Comparison of ENCODE assay signal across 8 cellular contexts in genomic region chr6:36907781-36908180, GRCh38. TPM values are rescaled to one million over a fixed set of nuclear protein-coding genes. Genes with fewer than 3 reads are reported as not detected.
A peak's percentile ranks its signal among the peaks of the same experiment; 100 is the strongest.
DNase-seq lines count a peak whose midpoint lies in the region; ATAC-seq and TF ChIP-seq lines count a peak whose summit lies in the region.

No MANE protein-coding gene starts in this region.

- ATAC-seq in WTC11 (peak; percentile 46; the same call in 1 of the 2 replicates), Right ventricle myocardium inferior (peak; percentile 86), HG03159 (IDR thresholded peaks at IDR 0.05; ENCODE audit: unreplicated experiment) (no peak)

- intact Hi-C loops in Right ventricle myocardium inferior (cut with DNase I) = loop anchor here (5.0 kb wide), 1 partner anchor 65 kb away; no protein-coding TSS in a partner anchor

- peaks cover 2% of the 10 kb centered on the region for H3K36me3 ChIP-seq in rectal smooth muscle tissue (ENCODE audit: control insufficient read depth, insufficient read depth, low read length)

- no peak overlapping the region for H3K4me3 ChIP-seq in rectal smooth muscle tissue (ENCODE audit: low read length)

- CTCF ChIA-PET in WTC11 (lab: Charles Lee) = interaction anchor here (0.6 to 1.5 kb wide), 2 partner anchors 18 to 23 kb away, joined by 3 to 4 read pairs; no protein-coding TSS in a partner anchor

- TF ChIP-seq CTCF in WTC11 (IDR thresholded peaks at IDR 0.05) = no peak

- peaks cover 27% of the 10 kb centered on the region for H3K4me1 ChIP-seq in rectal smooth muscle tissue (ENCODE audit: control insufficient read depth, insufficient read depth, low read length)

- no peaks in the 10 kb centered on the region for H3K4me1 Mint-ChIP-seq in WTC11

- H3K4me3 Mint-ChIP-seq in WTC11 = no peak overlapping the region

- no peaks in the 10 kb centered on the region for H3K27me3 Mint-ChIP-seq in WTC11 (ENCODE audit: low read depth)

- no peaks in the 10 kb centered on the region for H3K9me3 Mint-ChIP-seq in WTC11

- POLR2A ChIA-PET in WTC11 (lab: Charles Lee) = no interaction called here

- no peaks in the 10 kb centered on the region for H3K27me3 ChIP-seq in rectal smooth muscle tissue (ENCODE audit: control insufficient read depth, insufficient read depth, low read length)

- H3K27ac Mint-ChIP-seq in WTC11 = no peak overlapping the region

- peak overlapping the region; percentile 56 for H3K27ac ChIP-seq in rectal smooth muscle tissue (ENCODE audit: low read depth, low read length)

- peaks cover 2% of the 10 kb centered on the region; the same call in 1 of the 2 replicates for H3K36me3 Mint-ChIP-seq in WTC11

- no peak overlapping the region for H3K9ac ChIP-seq in rectal smooth muscle tissue (ENCODE audit: low read length)

- peak; percentile 40 for DNase-seq in DMS 273 treated with DMSO at 0.1 percent for 48 hours (lab: John Stamatoyannopoulos, UW)
- no peak for DNase-seq in WTC11 (ENCODE audit: low spot score)
- DNase-seq in Right ventricle myocardium inferior (ENCODE audit: missing footprints) = peak; percentile 74
- no peak for DNase-seq in NCI-H2107 treated with DMSO at 0.1 percent for 48 hours (lab: John Stamatoyannopoulos, UW; ENCODE audit: unreplicated experiment)
- DNase-seq in NCI-H146 treated with DMSO at 0.1 percent for 48 hours (lab: John Stamatoyannopoulos, UW; ENCODE audit: unreplicated experiment) = no peak
- DNase-seq in mesenteric fat pad (ENCODE audit: low spot score) = no peak

TF ChIP-seq in WTC11, 78 proteins besides CTCF, POLR2A, EP300 and RAD21:
- TF ChIP-seq TP53 (CRISPR knock-in tag; IDR thresholded peaks at IDR 0.05) (no peak), CREM (CRISPR knock-in tag; IDR thresholded peaks at IDR 0.05) (no peak), HMGA2 (CRISPR knock-in tag; IDR thresholded peaks at IDR 0.05) (no peak)

RNA-seq across cellular contexts. Expression of gene C6orf89, which starts 22.0 kb away (rescaled TPM):
- total RNA-seq in WTC11 (2021) (13.2 to 15.6 TPM (median 15.0 TPM) in 3 replicates), Right ventricle myocardium inferior (79.4 TPM), mesenteric fat pad (61.6 TPM)

RNA-seq across cellular contexts. Expression of gene PPIL1, which starts 33.2 kb away (rescaled TPM):
- total RNA-seq in WTC11 (2021) (64.2 to 69.8 TPM (median 66.6 TPM) in 3 replicates), Right ventricle myocardium inferior (70.1 TPM), mesenteric fat pad (21.2 TPM)

RNA-seq across cellular contexts. Expression of gene PI16, which starts 46.8 kb away (rescaled TPM):
- total RNA-seq in WTC11 (2021) = 0.09 to 0.17 TPM in 2 of 3 replicates, not detected in the other
- total RNA-seq in Right ventricle myocardium inferior = 15.1 TPM
- total RNA-seq in mesenteric fat pad = 22.5 TPM

Comparison
In these comparisons a context has a peak if more than half of its experiments do, and no peak if none do; other contexts are left out.
1. DNase-seq: peak in DMS 273 treated with DMSO at 0.1 percent for 48 hours (single experiment) and Right ventricle myocardium inferior (single experiment); none in WTC11 (single experiment), NCI-H2107 treated with DMSO at 0.1 percent for 48 hours (single experiment), NCI-H146 treated with DMSO at 0.1 percent for 48 hours (single experiment) and mesenteric fat pad (single experiment).
2. RNA of gene PI16, which starts 46.8 kb away (total RNA-seq): 22.5 TPM in mesenteric fat pad (single experiment) and 15.1 TPM in Right ventricle myocardium inferior (single experiment); 0.09 to 0.17 TPM in WTC11; every median in the first group is over 10 times any median in the second.